In the genomic region with DNA sequence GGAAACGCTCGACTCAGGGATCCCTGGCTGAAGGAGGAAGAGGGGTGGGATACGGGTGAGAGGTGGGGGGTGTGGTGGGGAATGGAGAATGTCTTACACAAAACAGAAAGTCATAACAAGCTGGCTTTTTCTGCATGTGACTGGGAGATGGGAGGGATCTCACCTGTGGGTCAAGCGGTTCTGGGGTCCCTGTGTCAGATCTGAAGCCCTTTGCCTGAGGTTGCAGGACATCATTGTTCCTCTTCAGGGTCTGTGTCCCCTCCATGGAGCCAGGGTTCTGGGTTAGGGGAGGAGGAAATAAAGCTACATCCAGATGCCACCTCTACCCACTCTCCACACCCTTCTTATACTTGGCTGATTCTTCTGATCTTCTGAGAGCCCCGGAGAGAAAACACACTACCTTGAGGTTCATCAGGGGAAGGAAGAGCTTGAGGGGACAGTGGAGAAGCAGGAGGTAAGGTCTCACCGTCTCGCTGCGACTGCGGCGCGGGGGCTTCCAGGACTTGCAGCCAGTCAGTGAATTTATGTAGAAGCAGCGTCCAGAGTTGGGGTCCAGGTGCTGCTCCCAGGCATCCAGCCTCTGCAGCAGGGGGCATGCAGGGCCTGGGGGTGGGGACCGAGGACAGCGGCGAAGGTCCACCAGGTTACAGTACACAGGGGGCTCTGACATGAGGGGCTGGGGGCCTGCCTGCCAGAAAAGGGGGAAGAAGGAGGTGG, we compare ENCODE assay signal across 9 cellular contexts. TPM values are rescaled to one million over a fixed set of nuclear protein-coding genes. Genes with fewer than 3 reads are reported as not detected.
DNase-seq lines count a peak whose midpoint lies in the region; ATAC-seq, FAIRE-seq and TF ChIP-seq lines count a peak whose summit lies in the region.
"Had no signal": no experiment of that assay in that cellular context is flagged by ENCODE, and none has a peak within 500 bp of the region (broad histone marks: within the 10 kb centered on the region; RNA-seq: fewer than 3 reads in every experiment).

No MANE protein-coding gene starts in this region.

- no peak for FAIRE-seq in HTR-8/SVneo (lab: Jason Lieb, UNC)

- H3K9me3 Mint-ChIP-seq in memory B cell = no peaks in the 10 kb centered on the region

- H3K79me2 ChIP-seq in DND-41 (ENCODE audit: insufficient read depth, low read length) = peaks cover 14% of the 10 kb centered on the region
- no peaks in the 10 kb centered on the region for H3K79me2 ChIP-seq in SU-DHL-6 (ENCODE audit: insufficient read depth, low read length)

- H4K20me1 ChIP-seq in DND-41 (ENCODE audit: insufficient read depth, low read length) (no peaks in the 10 kb centered on the region), SU-DHL-6 (ENCODE audit: low read depth, low read length) (no peaks in the 10 kb centered on the region)

- ATAC-seq in DND-41 (ENCODE audit: insufficient read depth, low read depth) (peak; percentile 44), memory B cell (ENCODE audit: low read depth) (no peak), sciatic nerve (no peak)
- ATAC-seq: HCT116 had no signal

- H3K36me3 ChIP-seq in DND-41 (ENCODE audit: insufficient read depth, low read length) (peaks cover 15% of the 10 kb centered on the region), SU-DHL-6 (ENCODE audit: low read length) (no peaks in the 10 kb centered on the region)

- H3K27me3 ChIP-seq in DND-41 (ENCODE audit: insufficient read depth, low read length, poor library complexity) (no peaks in the 10 kb centered on the region), SU-DHL-6 (ENCODE audit: low read length) (no peaks in the 10 kb centered on the region)

- H3K4me1 Mint-ChIP-seq in memory B cell = peaks cover 67% of the 10 kb centered on the region

- intact Hi-C loops in sciatic nerve (cut with DNase I) = no loop called here

- H3K4me2 ChIP-seq in DND-41 (ENCODE audit: insufficient read depth, low read length) (peak overlapping the region; percentile 90), SU-DHL-6 (ENCODE audit: low read depth, low read length, poor library complexity, severe bottlenecking) (peak overlapping the region; percentile 49)

- no peaks in the 10 kb centered on the region for H3K9me2 ChIP-seq in SU-DHL-6 (replicated peaks; ENCODE audit: insufficient read depth, low read length)

- TF ChIP-seq CTCF in DND-41 (IDR thresholded peaks at IDR 0.05; ENCODE audit: borderline replicate concordance, extremely low read depth, low read length, poor library complexity, severe bottlenecking) (no peak), SU-DHL-6 (IDR thresholded peaks at IDR 0.05; ENCODE audit: insufficient read depth, low read length, poor library complexity, severe bottlenecking) (no peak)

- peak overlapping the region; percentile 83 for H3K9ac ChIP-seq in DND-41 (ENCODE audit: low read depth, low read length)
- peak overlapping the region; percentile 54 for H3K9ac ChIP-seq in SU-DHL-6 (ENCODE audit: low read length)

- peak overlapping the region; percentile 39 to 74; a peak in 3 of 4 replicates for H3K4me3 ChIP-seq in DND-41 (ENCODE audit: low read depth in 1 of 2, low read length in 2 of 2)
- peak overlapping the region; percentile 13 for H3K4me3 ChIP-seq in SU-DHL-6 (ENCODE audit: insufficient read depth, low read length, poor library complexity, severe bottlenecking)

- H3K27me3 Mint-ChIP-seq in memory B cell = no peaks in the 10 kb centered on the region

- peak overlapping the region; percentile 99 for H3K4me3 Mint-ChIP-seq in memory B cell

- peaks cover 23% of the 10 kb centered on the region for H3K36me3 Mint-ChIP-seq in memory B cell

- DNase-seq in DND-41 (peak; percentile 35), memory B cell (ENCODE audit: low spot score in 2 of 2) (no peak), glomerular visceral epithelial cell (ENCODE audit: extremely low spot score) (no peak), sciatic nerve (ENCODE audit: low spot score) (no peak), HTR-8/SVneo (ENCODE audit: insufficient read length, low spot score) (no peak)
- DNase-seq: cerebellar nuclear complex had no signal

- H3K4me1 ChIP-seq in DND-41 (ENCODE audit: insufficient read depth, low read length) = peaks cover 31% of the 10 kb centered on the region

- H3K27ac ChIP-seq in DND-41 (ENCODE audit: low read length) (peak overlapping the region; percentile 91), SU-DHL-6 (ENCODE audit: low read depth, low read length) (peak overlapping the region; percentile 63)

- H3K9me3 ChIP-seq in DND-41 (ENCODE audit: insufficient read depth, low read length, severe bottlenecking) (no peaks in the 10 kb centered on the region), SU-DHL-6 (ENCODE audit: insufficient read depth, low read length) (no peaks in the 10 kb centered on the region)

- H2AFZ ChIP-seq in DND-41 (ENCODE audit: low read depth, low read length) (peak overlapping the region; percentile 63), SU-DHL-6 (ENCODE audit: low read depth, low read length, severe bottlenecking) (peak overlapping the region; percentile 65)

- H3F3A ChIP-seq in SU-DHL-6 (ENCODE audit: insufficient read depth) = peaks cover 12% of the 10 kb centered on the region; the same call in 1 of the 2 replicates

- H3K27ac Mint-ChIP-seq in memory B cell = peak overlapping the region; percentile 99

RNA-seq across cellular contexts. Expression of a gene that starts 2.5 kb away (rescaled TPM):
- total RNA-seq in sciatic nerve = 30.8 TPM

RNA-seq across cellular contexts. Expression of a gene that starts 10.7 kb away (rescaled TPM):
- total RNA-seq in sciatic nerve = 121 TPM

RNA-seq across cellular contexts. Expression of a gene that starts 17.6 kb away (rescaled TPM):
- 47.7 TPM for total RNA-seq in sciatic nerve

RNA-seq across cellular contexts. Expression of a gene that starts 22.0 kb away (rescaled TPM):
- total RNA-seq in sciatic nerve = not detected
- total RNA-seq: lower leg skin had no signal

RNA-seq across cellular contexts. Expression of a gene that starts 42.6 kb away (rescaled TPM):
- not detected for total RNA-seq in sciatic nerve
- total RNA-seq: lower leg skin had no signal
